ENCODE assay signal across 27 cellular contexts in genomic region chr10:113899952-113900598, GRCh38. TPM values are rescaled to one million over a fixed set of nuclear protein-coding genes. Genes with fewer than 3 reads are reported as not detected.
DNase-seq lines count a peak whose midpoint lies in the region; ATAC-seq and TF ChIP-seq lines count a peak whose summit lies in the region.
"Had no signal": no experiment of that assay in that cellular context is flagged by ENCODE, and none has a peak within 500 bp of the region (broad histone marks: within the 10 kb centered on the region; RNA-seq: fewer than 3 reads in every experiment).

No MANE protein-coding gene starts in this region.

- H2AFZ ChIP-seq in GM23248 = no peak overlapping the region
- H2AFZ ChIP-seq: parathyroid adenoma had no signal

- peak; percentile 82 to 93 (median 88) for ATAC-seq in heart left ventricle
- ATAC-seq: body of pancreas; effector memory CD8-positive, alpha-beta T cell; gastroesophageal sphincter; GM12878; lower lobe of right lung; right lobe of liver; stimulated activated naive B cell treated with anti-CD40 and anti-IgM and Interleukin-4, amounts not matched to agents 10 μg/mL and 1 μg/mL and 100 μg/mL, for 72 hours had no signal

- H3K36me3 Mint-ChIP-seq in nephron progenitor cell (ENCODE audit: low read depth) = peaks cover 51% of the 10 kb centered on the region

- in situ Hi-C loops in GM23248 (cut with MboI) = no loop called here
- in situ Hi-C loops in GM13976 (cut with MboI; ENCODE audit: low sequenced_read_pairs, unreplicated experiment) = no loop called here

- TF ChIP-seq POLR2A in heart left ventricle (IDR thresholded peaks at IDR 0.05) = no peak

- no peak overlapping the region for H3K4me3 Mint-ChIP-seq in nephron progenitor cell
- H3K4me3 Mint-ChIP-seq: activated naive CD8-positive, alpha-beta T cell treated with anti-CD3 and anti-CD28 coated beads, Interleukin-2, amount 10 ng/mL, durations not matched to agents 7 days and 5 days; CD14-positive monocyte; effector memory CD8-positive, alpha-beta T cell; HFFc6; neural crest cell; stimulated activated naive B cell treated with anti-CD40 and anti-IgM and Interleukin-4, amounts not matched to agents 10 μg/mL and 1 μg/mL and 100 μg/mL, for 72 hours had no signal

- H3K9ac ChIP-seq in GM23248 = no peak overlapping the region
- H3K9ac ChIP-seq: parathyroid adenoma had no signal

- peaks cover 25% of the 10 kb centered on the region; the same call in 1 of the 2 replicates for H3K36me3 ChIP-seq in GM23248 (ENCODE audit: low read depth)
- H3K36me3 ChIP-seq in heart left ventricle = peaks cover 0 to 72% (median 58%) of the 10 kb centered on the region in 9 donors

- no peaks in the 10 kb centered on the region for H3K9me2 ChIP-seq in GM23248 (ENCODE audit: insufficient read depth)

- H3K27me3 ChIP-seq in GM23248 (replicated peaks; ENCODE audit: insufficient read depth) = no peaks in the 10 kb centered on the region
- H3K27me3 ChIP-seq in heart left ventricle = no peaks in the 10 kb centered on the region
- H3K27me3 ChIP-seq: body of pancreas, gastroesophageal sphincter, right lobe of liver had no signal

- intact Hi-C loops in heart left ventricle (cut with DNase I) = loop anchor here in 6 of 10 donors (5.0 to 10.0 kb wide), 6 partner anchors 142 to 205 kb away; partner anchors contain the start of gene ADRB1 (in 6 of the 6)

- no peak overlapping the region for H3K4me2 ChIP-seq in GM23248 (ENCODE audit: unreplicated experiment)

- H4K20me1 ChIP-seq in GM23248 (ENCODE audit: insufficient read depth) = no peaks in the 10 kb centered on the region

- H3K4me3 ChIP-seq in GM23248 (no peak overlapping the region), heart left ventricle (no peak overlapping the region)
- H3K4me3 ChIP-seq: body of pancreas, gastroesophageal sphincter, GM12878, lower lobe of right lung, right lobe of liver had no signal

- no peak for TF ChIP-seq CTCF in heart left ventricle (IDR thresholded peaks at IDR 0.05)
- TF ChIP-seq CTCF in nephron progenitor cell (IDR thresholded peaks at IDR 0.05) = no peak
- no peak for TF ChIP-seq CTCF in GM13976 (IDR thresholded peaks at IDR 0.05; ENCODE audit: borderline replicate concordance, control extremely low read depth, extremely low read depth, insufficient read depth, missing control alignments)

- WGBS in GM23248 (ENCODE audit: low coverage in 1 of 2, low lambda C conversion rate in 2 of 2, missing lambda C conversion rate in 2 of 2), 2 experiments = 95 to 96% methylated on average over 2 of the region's 2 CpGs
- WGBS in heart left ventricle, 4 donors = 57 to 77% (median 69%) methylated on average over 2 of the region's 2 CpGs

- no peaks in the 10 kb centered on the region for H3K27me3 Mint-ChIP-seq in nephron progenitor cell (ENCODE audit: low read depth, poor library complexity)
- H3K27me3 Mint-ChIP-seq: activated naive CD8-positive, alpha-beta T cell treated with anti-CD3 and anti-CD28 coated beads, Interleukin-2, amount 10 ng/mL, durations not matched to agents 7 days and 5 days; effector memory CD8-positive, alpha-beta T cell; stimulated activated naive B cell treated with anti-CD40 and anti-IgM and Interleukin-4, amounts not matched to agents 10 μg/mL and 1 μg/mL and 100 μg/mL, for 72 hours had no signal

- no peaks in the 10 kb centered on the region for H3K9me3 Mint-ChIP-seq in nephron progenitor cell
- H3K9me3 Mint-ChIP-seq: HFFc6; neural crest cell; stimulated activated naive B cell treated with anti-CD40 and anti-IgM and Interleukin-4, amounts not matched to agents 10 μg/mL and 1 μg/mL and 100 μg/mL, for 72 hours had no signal

- H3K27ac Mint-ChIP-seq in nephron progenitor cell = peak overlapping the region; percentile 43
- H3K27ac Mint-ChIP-seq: activated naive CD8-positive, alpha-beta T cell treated with anti-CD3 and anti-CD28 coated beads, Interleukin-2, amount 10 ng/mL, durations not matched to agents 7 days and 5 days; HFFc6; stimulated activated naive B cell treated with anti-CD40 and anti-IgM and Interleukin-4, amounts not matched to agents 10 μg/mL and 1 μg/mL and 100 μg/mL, for 72 hours had no signal

- H3K27ac ChIP-seq in GM23248 (no peak overlapping the region), caudate nucleus (ENCODE audit: low read depth, low read length) (peak overlapping the region; percentile 56), heart left ventricle (peak overlapping the region in 10 of 12 donors; percentile 10 to 58 (median 34))
- H3K27ac ChIP-seq: body of pancreas, HL-60, lower lobe of right lung, parathyroid adenoma, right lobe of liver had no signal

- H3K79me2 ChIP-seq in GM23248 (ENCODE audit: insufficient read depth) = no peaks in the 10 kb centered on the region
- H3K79me2 ChIP-seq: parathyroid adenoma had no signal

- peak; percentile 26 for DNase-seq in GM23248
- peak in 2 of 61 donors; percentile 36 for DNase-seq in caudate nucleus (lab: John Stamatoyannopoulos, UW)
- DNase-seq in heart left ventricle = no peak
- no peak for DNase-seq in nephron progenitor cell
- DNase-seq in activated naive CD4-positive, alpha-beta T cell (lab: John Stamatoyannopoulos, UW) = no peak
- no peak for DNase-seq in stimulated activated CD4-positive, alpha-beta T cell treated with anti-CD3 and anti-CD28 coated beads, Interleukin-4, amount 100 ng/mL, for 1 hour
- DNase-seq in GM13976 (ENCODE audit: low spot score) = no peak
- DNase-seq in hypothalamus (lab: John Stamatoyannopoulos, UW) = no peak
- DNase-seq: activated CD4-positive, alpha-beta T cell treated with anti-CD3 and anti-CD28 coated beads for 4 hours; activated CD8-positive, alpha-beta memory T cell treated with anti-CD3 and anti-CD28 coated beads for 24 hours; activated effector memory CD4-positive, alpha-beta T cell treated with Interleukin-2 at 50 U/mL for 16 hours; activated naive CD8-positive, alpha-beta T cell treated with anti-CD3 and anti-CD28 coated beads, Interleukin-2, amount 10 ng/mL, durations not matched to agents 7 days and 5 days; body of pancreas; effector memory CD8-positive, alpha-beta T cell; HFFc6; islet precursor cell; Karpas-422; lower lobe of right lung; MV-4-11; right lobe of liver; stimulated activated naive B cell treated with anti-CD40 and anti-IgM and Interleukin-4, amounts not matched to agents 10 μg/mL and 1 μg/mL and 100 μg/mL, for 72 hours had no signal

- H3F3A ChIP-seq in GM23248 (ENCODE audit: insufficient read depth) = no peaks in the 10 kb centered on the region

- H3K4me1 ChIP-seq in GM23248 (ENCODE audit: insufficient read depth) = peaks cover 6% of the 10 kb centered on the region; the same call in 1 of the 2 replicates
- peaks cover 0 to 25% (median 1%) of the 10 kb centered on the region in 12 donors for H3K4me1 ChIP-seq in heart left ventricle
- H3K4me1 ChIP-seq: body of pancreas, lower lobe of right lung, parathyroid adenoma, right lobe of liver had no signal

- H3K4me1 Mint-ChIP-seq in nephron progenitor cell = no peaks in the 10 kb centered on the region
- H3K4me1 Mint-ChIP-seq: stimulated activated naive B cell treated with anti-CD40 and anti-IgM and Interleukin-4, amounts not matched to agents 10 μg/mL and 1 μg/mL and 100 μg/mL, for 72 hours had no signal

- H3K9me3 ChIP-seq in GM23248 (ENCODE audit: low read depth) (no peaks in the 10 kb centered on the region), heart left ventricle (no peaks in the 10 kb centered on the region)
- H3K9me3 ChIP-seq: body of pancreas, gastroesophageal sphincter, lower lobe of right lung, right lobe of liver had no signal

RNA-seq across cellular contexts. Expression of gene NHLRC2, which starts 45.6 kb away (rescaled TPM):
- total RNA-seq in GM23248 (2014; rRNA removed; shearing (Covaris generic)) = 10.2 and 20.7 TPM in 2 replicates
- polyA plus RNA-seq in GM23248 (2016; fragmentation: Nextera tagmentation; extraction: Ambion mirVana) (9.0 and 10.1 TPM in 2 replicates), heart left ventricle (10 to 100 TPM; 13.0 to 16.9 TPM)
- total RNA-seq in heart left ventricle = 100 to 1,000 TPM in 1 of 9 donors, 10 to 100 TPM in 8; 50.2 to 105 (median 78.3) TPM

RNA-seq across cellular contexts. Expression of gene DCLRE1A, which starts 46.2 kb away (rescaled TPM):
- 3.2 and 4.0 TPM in 2 replicates for total RNA-seq in GM23248 (2014; rRNA removed; shearing (Covaris generic))
- polyA plus RNA-seq in GM23248 (2016; fragmentation: Nextera tagmentation; extraction: Ambion mirVana) = 2.5 and 2.6 TPM in 2 replicates
- total RNA-seq in heart left ventricle = 1 to 10 TPM; 5.1 to 8.5 (median 6.3) TPM
- polyA plus RNA-seq in heart left ventricle = 1 to 10 TPM; 3.5 to 6.1 TPM
